Comparison of ENCODE assay signal across 10 cellular contexts in the genomic region with DNA sequence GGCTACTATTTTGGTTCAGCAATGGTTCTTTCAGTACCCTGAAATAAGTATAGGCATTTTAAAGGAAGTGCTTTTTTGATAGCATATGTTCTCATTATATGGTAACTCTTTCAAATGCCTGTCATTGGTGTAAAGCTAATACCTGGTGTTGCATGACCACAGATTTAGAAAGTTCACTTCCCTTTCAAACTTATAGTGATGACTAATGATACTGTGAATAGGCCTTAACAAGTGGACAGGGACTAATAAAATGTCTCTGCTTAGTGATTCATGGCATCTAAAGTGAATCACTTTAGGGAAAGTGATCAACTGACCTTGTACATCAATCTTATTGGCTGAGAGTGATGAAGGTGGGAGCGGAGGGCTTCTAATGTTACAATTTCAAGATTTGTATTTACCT. TPM values are rescaled to one million over a fixed set of nuclear protein-coding genes. Genes with fewer than 3 reads are reported as not detected.
DNase-seq lines count a peak whose midpoint lies in the region; ATAC-seq and TF ChIP-seq lines count a peak whose summit lies in the region.
"Had no signal": no experiment of that assay in that cellular context is flagged by ENCODE, and none has a peak within 500 bp of the region (broad histone marks: within the 10 kb centered on the region; RNA-seq: fewer than 3 reads in every experiment).

No MANE protein-coding gene starts in this region.

- no peaks in the 10 kb centered on the region for H3K9me3 ChIP-seq in osteoblast (ENCODE audit: low read depth, low read length)
- H3K9me3 ChIP-seq in neural progenitor cell (ENCODE audit: low read depth): no peaks in the 10 kb centered on the region

- peaks cover 13% of the 10 kb centered on the region for H3K79me2 ChIP-seq in osteoblast (ENCODE audit: insufficient read depth, low read length)
- H3K79me2 ChIP-seq in neural progenitor cell (ENCODE audit: low read depth): no peaks in the 10 kb centered on the region

- H4K20me1 ChIP-seq in osteoblast (ENCODE audit: insufficient read depth, low read length) (peaks cover 10% of the 10 kb centered on the region), neural progenitor cell (ENCODE audit: low read depth) (no peaks in the 10 kb centered on the region)

- H3K36me3 ChIP-seq in osteoblast (ENCODE audit: insufficient read depth, low read length) (peaks cover 31% of the 10 kb centered on the region), neural progenitor cell (peaks cover 9% of the 10 kb centered on the region)

- H3K36me3 Mint-ChIP-seq in neural progenitor cell: peaks cover 10% of the 10 kb centered on the region

- H3K4me3 Mint-ChIP-seq in neural progenitor cell: no peak overlapping the region

- no peak for TF ChIP-seq CTCF in osteoblast (IDR thresholded peaks at IDR 0.05; ENCODE audit: extremely low read depth, low read depth, low read length)
- TF ChIP-seq CTCF in neural progenitor cell (IDR thresholded peaks at IDR 0.05): no peak

- H3K27ac ChIP-seq in osteoblast (ENCODE audit: low read depth, low read length) (peak overlapping the region; percentile 27), neural progenitor cell (no peak overlapping the region)

- H2AFZ ChIP-seq in osteoblast (ENCODE audit: low read length) (no peak overlapping the region), neural progenitor cell (replicated peaks) (no peak overlapping the region)

- no peaks in the 10 kb centered on the region for H3K4me1 Mint-ChIP-seq in neural progenitor cell

- ATAC-seq in GM18868 (IDR thresholded peaks at IDR 0.05; ENCODE audit: unreplicated experiment) (peak; percentile 99), HG02571 (IDR thresholded peaks at IDR 0.05; ENCODE audit: unreplicated experiment) (peak; percentile 56), HG03575 (IDR thresholded peaks at IDR 0.05; ENCODE audit: extremely low read depth, insufficient number of reproducible peaks, low FRiP score, unreplicated experiment) (peak; percentile 98)

- DNase-seq in osteoblast (ENCODE audit: insufficient read length, low spot score, missing footprints) (peak; percentile 68), neural progenitor cell (ENCODE audit: low spot score) (no peak), hippocampal formation (lab: John Stamatoyannopoulos, UW) (no peak), C1 segment of cervical spinal cord (lab: John Stamatoyannopoulos, UW) (no peak)
- DNase-seq in stimulated activated CD4-positive, alpha-beta T cell treated with anti-CD3 and anti-CD28 coated beads, Interleukin-15, amount 100 ng/mL, for 24 hours: no peak
- DNase-seq: activated CD4-positive, CD25-positive, alpha-beta regulatory T cell; NCI-H2081 treated with DMSO at 0.1 percent for 48 hours had no signal

- peaks cover 5% of the 10 kb centered on the region for H3K4me1 ChIP-seq in osteoblast (ENCODE audit: insufficient read depth, low read length)
- H3K4me1 ChIP-seq in neural progenitor cell: no peaks in the 10 kb centered on the region

- no peak overlapping the region for H3K4me2 ChIP-seq in osteoblast (ENCODE audit: insufficient read depth, low read length)
- H3K4me2 ChIP-seq in neural progenitor cell: no peak overlapping the region

- H3K4me3 ChIP-seq in osteoblast (ENCODE audit: insufficient read depth, low read length) (no peak overlapping the region), neural progenitor cell (no peak overlapping the region)

- H3K9ac ChIP-seq in neural progenitor cell: no peak overlapping the region

- no peaks in the 10 kb centered on the region for H3K9me3 Mint-ChIP-seq in neural progenitor cell

- H3K27me3 ChIP-seq in osteoblast (ENCODE audit: insufficient read depth, low read length): no peaks in the 10 kb centered on the region
- no peaks in the 10 kb centered on the region for H3K27me3 ChIP-seq in neural progenitor cell

- H3F3A ChIP-seq in neural progenitor cell (ENCODE audit: low read depth): no peaks in the 10 kb centered on the region

- no peaks in the 10 kb centered on the region for H3K27me3 Mint-ChIP-seq in neural progenitor cell (ENCODE audit: insufficient read depth, low read depth)

- no peak overlapping the region for H3K27ac Mint-ChIP-seq in neural progenitor cell

RNA-seq across cellular contexts. Expression of a gene that starts 21.6 kb away (rescaled TPM):
- total RNA-seq in osteoblast (13.3 and 17.4 TPM in 2 replicates), neural progenitor cell (ENCODE audit: low replicate concordance) (25.7 and 49.1 TPM in 2 replicates)

RNA-seq across cellular contexts. Expression of a gene that starts 24.5 kb away (rescaled TPM):
- total RNA-seq in osteoblast (10.3 and 11.6 TPM in 2 replicates), neural progenitor cell (ENCODE audit: low replicate concordance) (18.5 and 23.4 TPM in 2 replicates)

RNA-seq across cellular contexts. Expression of a gene that starts 51.1 kb away (rescaled TPM):
- not detected in 2 replicates for total RNA-seq in osteoblast
- 0.12 TPM in 1 of 2 replicates, not detected in the other for total RNA-seq in neural progenitor cell (ENCODE audit: low replicate concordance)
